In genomic region chr5:180798193-180798592, GRCh38 we compare ENCODE assay signal across 17 cellular contexts. TPM values are rescaled to one million over a fixed set of nuclear protein-coding genes. Genes with fewer than 3 reads are reported as not detected.
A peak's percentile ranks its signal among the peaks of the same experiment; 100 is the strongest.
DNase-seq lines count a peak whose midpoint lies in the region; ATAC-seq and TF ChIP-seq lines count a peak whose summit lies in the region.
"Had no signal": no experiment of that assay in that cellular context is flagged by ENCODE, and none has a peak within 500 bp of the region (broad histone marks: within the 10 kb centered on the region; RNA-seq: fewer than 3 reads in every experiment).

No MANE protein-coding gene starts in this region.

- peak overlapping the region; percentile 78 to 95 (median 92) for H3K4me3 Mint-ChIP-seq in CD4-positive, CD25-positive, alpha-beta regulatory T cell
- H3K4me3 Mint-ChIP-seq in IgD-negative memory B cell (peak overlapping the region in 1 of 4 donors; percentile 84), chondrocyte (ENCODE audit: unreplicated experiment) (no peak overlapping the region)

- TF ChIP-seq CTCF in chondrocyte (IDR thresholded peaks at IDR 0.05) (no peak), neutrophil (IDR thresholded peaks at IDR 0.05) (no peak)

- H3K9me3 Mint-ChIP-seq in CD4-positive, CD25-positive, alpha-beta regulatory T cell = no peaks in the 10 kb centered on the region
- H3K9me3 Mint-ChIP-seq in IgD-negative memory B cell (no peaks in the 10 kb centered on the region), chondrocyte (ENCODE audit: low read depth) (no peaks in the 10 kb centered on the region)

- H3K27me3 ChIP-seq in CD4-positive, CD25-positive, alpha-beta regulatory T cell (ENCODE audit: control insufficient read depth, insufficient read depth, low read length) = no peaks in the 10 kb centered on the region
- H3K27me3 ChIP-seq in neutrophil = no peaks in the 10 kb centered on the region

- peak overlapping the region; percentile 90 for H3K4me3 ChIP-seq in CD4-positive, CD25-positive, alpha-beta regulatory T cell (ENCODE audit: low read depth, low read length)
- H3K4me3 ChIP-seq in neutrophil (ENCODE audit: low read depth in 1 of 2, low read length in 1 of 2) = no peak overlapping the region
- H3K4me3 ChIP-seq: lung had no signal

- H3K36me3 Mint-ChIP-seq in CD4-positive, CD25-positive, alpha-beta regulatory T cell = peaks cover 49% of the 10 kb centered on the region
- H3K36me3 Mint-ChIP-seq in IgD-negative memory B cell = no peaks in the 10 kb centered on the region
- H3K36me3 Mint-ChIP-seq in chondrocyte (ENCODE audit: low read depth) = peaks cover 6% of the 10 kb centered on the region

- H3K36me3 ChIP-seq in CD4-positive, CD25-positive, alpha-beta regulatory T cell (ENCODE audit: control insufficient read depth, insufficient read depth, low read length) = peaks cover 40% of the 10 kb centered on the region
- H3K36me3 ChIP-seq in neutrophil = peaks cover 34% of the 10 kb centered on the region

- peak overlapping the region in 2 of 3 donors; percentile 87 to 90 for H3K27ac Mint-ChIP-seq in CD4-positive, CD25-positive, alpha-beta regulatory T cell
- peak overlapping the region; percentile 49 to 67 (median 53) for H3K27ac Mint-ChIP-seq in IgD-negative memory B cell
- H3K27ac Mint-ChIP-seq in chondrocyte (ENCODE audit: unreplicated experiment) = peak overlapping the region; percentile 82

- DNase-seq in CD4-positive, CD25-positive, alpha-beta regulatory T cell = no peak
- DNase-seq in chondrocyte (ENCODE audit: low spot score) = no peak
- DNase-seq in NCI-H2029 (lab: John Stamatoyannopoulos, UW) = no peak
- DNase-seq: Kasumi-1, NCI-H1694, NCI-H510A, PC-3, substantia nigra had no signal

- peak overlapping the region; percentile 47 for H3K27ac ChIP-seq in CD4-positive, CD25-positive, alpha-beta regulatory T cell (ENCODE audit: insufficient read depth, low read length, poor library complexity, severe bottlenecking)
- H3K27ac ChIP-seq in neutrophil = peak overlapping the region; percentile 44
- H3K27ac ChIP-seq: C4-2B had no signal

- no peaks in the 10 kb centered on the region for H3K9me3 ChIP-seq in CD4-positive, CD25-positive, alpha-beta regulatory T cell (ENCODE audit: control insufficient read depth in 2 of 2, low read length in 2 of 2)
- H3K9me3 ChIP-seq in neutrophil = no peaks in the 10 kb centered on the region

- no peaks in the 10 kb centered on the region for H3K27me3 Mint-ChIP-seq in CD4-positive, CD25-positive, alpha-beta regulatory T cell
- no peaks in the 10 kb centered on the region for H3K27me3 Mint-ChIP-seq in IgD-negative memory B cell
- H3K27me3 Mint-ChIP-seq in chondrocyte (ENCODE audit: low read depth) = no peaks in the 10 kb centered on the region

- peaks cover 41 to 82% (median 71%) of the 10 kb centered on the region in 4 donors for H3K4me1 Mint-ChIP-seq in CD4-positive, CD25-positive, alpha-beta regulatory T cell
- H3K4me1 Mint-ChIP-seq in IgD-negative memory B cell = peaks cover 59 to 71% (median 67%) of the 10 kb centered on the region in 3 donors
- H3K4me1 Mint-ChIP-seq in chondrocyte (ENCODE audit: low read depth) = peaks cover 74% of the 10 kb centered on the region

- peaks cover 77% of the 10 kb centered on the region for H3K4me1 ChIP-seq in CD4-positive, CD25-positive, alpha-beta regulatory T cell (ENCODE audit: control insufficient read depth, insufficient read depth, low read length, poor library complexity, severe bottlenecking)
- peaks cover 52 to 63% of the 10 kb centered on the region in 2 experiments for H3K4me1 ChIP-seq in neutrophil (ENCODE audit: control insufficient read depth in 1 of 2, insufficient read depth in 1 of 2, low read depth in 1 of 2, low read length in 1 of 2)

- ATAC-seq in CD4-positive, CD25-positive, alpha-beta regulatory T cell (ENCODE audit: low read depth in 2 of 2) = no peak
- ATAC-seq in HG03432 (IDR thresholded peaks at IDR 0.05; ENCODE audit: unreplicated experiment) (no peak), GM18511 (IDR thresholded peaks at IDR 0.05; ENCODE audit: unreplicated experiment) (no peak), HG03565 (IDR thresholded peaks at IDR 0.05; ENCODE audit: unreplicated experiment) (no peak)
- ATAC-seq: PC-3 had no signal

RNA-seq across cellular contexts. Expression of gene MGAT1, which starts 4.4 kb away (rescaled TPM):
- total RNA-seq in CD4-positive, CD25-positive, alpha-beta regulatory T cell = 106 TPM
- polyA plus RNA-seq in CD4-positive, CD25-positive, alpha-beta regulatory T cell = 100 to 1,000 TPM; 171 to 210 (median 194) TPM
- 101 TPM for polyA plus RNA-seq in IgD-negative memory B cell
- total RNA-seq in chondrocyte = 119 to 136 TPM (median 123 TPM) in 3 replicates

RNA-seq across cellular contexts. Expression of gene OR2Y1, which starts 58.3 kb away (rescaled TPM):
- total RNA-seq in CD4-positive, CD25-positive, alpha-beta regulatory T cell = not detected
- polyA plus RNA-seq in CD4-positive, CD25-positive, alpha-beta regulatory T cell = not detected
- polyA plus RNA-seq in IgD-negative memory B cell = not detected
- not detected in 3 replicates for total RNA-seq in chondrocyte
- total RNA-seq: dermis microvascular lymphatic vessel endothelial cell, lung, omental fat pad, PC-3 had no signal
- polyA plus RNA-seq: lung had no signal
